ENCODE assay signal across 19 cellular contexts in genomic region chr5:178595145-178595544, GRCh38. TPM values are rescaled to one million over a fixed set of nuclear protein-coding genes. Genes with fewer than 3 reads are reported as not detected.
DNase-seq lines count a peak whose midpoint lies in the region; TF ChIP-seq lines count a peak whose summit lies in the region.
"Had no signal": no experiment of that assay in that cellular context is flagged by ENCODE, and none has a peak within 500 bp of the region (broad histone marks: within the 10 kb centered on the region; RNA-seq: fewer than 3 reads in every experiment).

No MANE protein-coding gene starts in this region.

- DNase-seq in LHCN-M2 (ENCODE audit: low read depth) (peak; percentile 13), OCI-M1 (lab: John Stamatoyannopoulos, UW) (peak; percentile 13), endodermal cell (no peak), globus pallidus (ENCODE audit: low spot score) (no peak), NCI-H1092 treated with DMSO at 0.1 percent for 48 hours (lab: John Stamatoyannopoulos, UW) (no peak)
- DNase-seq in stimulated activated CD4-positive, alpha-beta T cell treated with anti-CD3 and anti-CD28 coated beads, Interleukin-2, amount 100 ng/mL, for 48 hours, result no peak
- DNase-seq: ACHN; BE2C; C1 segment of cervical spinal cord; CD4-positive, CD25-positive, alpha-beta regulatory T cell; CD8-positive, alpha-beta memory T cell; COR-L47; DMS 273 treated with DMSO at 0.1 percent for 48 hours; DMS53; DND-41; EL; GOT3; H7 had no signal

- H3K9me3 ChIP-seq in endodermal cell (ENCODE audit: control insufficient read depth, low read length), result peaks cover 48% of the 10 kb centered on the region
- H3K9me3 ChIP-seq: BE2C had no signal

- TF ChIP-seq CTCF in endodermal cell (conservative IDR thresholded peaks at IDR 0.05), result no peak

- H3K27ac Mint-ChIP-seq in endodermal cell, result no peak overlapping the region
- H3K27ac Mint-ChIP-seq: CD4-positive, CD25-positive, alpha-beta regulatory T cell had no signal

- no peak overlapping the region for H3K4me3 Mint-ChIP-seq in endodermal cell
- H3K4me3 Mint-ChIP-seq: CD4-positive, CD25-positive, alpha-beta regulatory T cell; CD8-positive, alpha-beta memory T cell had no signal

- H3K9me3 Mint-ChIP-seq in endodermal cell, result peaks cover 45% of the 10 kb centered on the region

- no peaks in the 10 kb centered on the region for H3K27me3 ChIP-seq in endodermal cell (ENCODE audit: control insufficient read depth, insufficient read depth, low read length, poor library complexity, severe bottlenecking)

- peaks cover 4% of the 10 kb centered on the region for H3K4me1 Mint-ChIP-seq in endodermal cell

- H3K27ac ChIP-seq in endodermal cell (ENCODE audit: low read depth, low read length), result no peak overlapping the region

- H3K27me3 Mint-ChIP-seq in endodermal cell (ENCODE audit: insufficient read depth), result peaks cover 5% of the 10 kb centered on the region

- H3K4me1 ChIP-seq in endodermal cell (ENCODE audit: control insufficient read depth, insufficient read depth, low read length), result no peaks in the 10 kb centered on the region
- H3K4me1 ChIP-seq: BE2C had no signal

- peak overlapping the region; percentile 5 for H3K4me3 ChIP-seq in endodermal cell (ENCODE audit: low read length)

- H3K36me3 Mint-ChIP-seq in endodermal cell (ENCODE audit: low read depth), result peaks cover 56% of the 10 kb centered on the region

- H3K36me3 ChIP-seq in endodermal cell (ENCODE audit: control insufficient read depth, insufficient read depth, low read length), result peaks cover 34% of the 10 kb centered on the region

- no peak overlapping the region for H3K9ac ChIP-seq in endodermal cell (ENCODE audit: extremely low read depth, low read length, poor library complexity, severe bottlenecking)

RNA-seq across cellular contexts. Expression of gene COL23A1, which starts 5.0 kb away (rescaled TPM):
- not detected in 2 replicates for total RNA-seq in LHCN-M2 (2014; rRNA removed)
- polyA plus RNA-seq in LHCN-M2 (2012), result not detected
- 10 to 100 TPM; 50.2 to 71.3 TPM for total RNA-seq in endodermal cell
- polyA plus RNA-seq in endodermal cell (2013, experiment 1 of 2), result 11.1 TPM
- 11.1 TPM for polyA plus RNA-seq in endodermal cell (2013, experiment 2 of 2)
- total RNA-seq: CD4-positive, CD25-positive, alpha-beta regulatory T cell; G401 had no signal
- polyA plus RNA-seq: CD4-positive, CD25-positive, alpha-beta regulatory T cell; CD8-positive, alpha-beta memory T cell had no signal

RNA-seq across cellular contexts. Expression of gene CLK4, which starts 31.7 kb away (rescaled TPM):
- total RNA-seq in LHCN-M2 (2014; rRNA removed), result 9.4 and 13.3 TPM in 2 replicates
- polyA plus RNA-seq in LHCN-M2 (2012), result 4.4 TPM
- total RNA-seq in endodermal cell, result 10 to 100 TPM; 14.9 to 19.4 TPM
- 19.0 TPM for polyA plus RNA-seq in endodermal cell (2013, experiment 1 of 2)
- 18.7 TPM for polyA plus RNA-seq in endodermal cell (2013, experiment 2 of 2)

Comparison
In these comparisons a context has a peak if more than half of its experiments do, and no peak if none do; other contexts are left out.
1. DNase-seq: peak in LHCN-M2 (single experiment) and OCI-M1 (single experiment); none in endodermal cell (single experiment), globus pallidus (single experiment), NCI-H1092 treated with DMSO at 0.1 percent for 48 hours (single experiment) and stimulated activated CD4-positive, alpha-beta T cell treated with anti-CD3 and anti-CD28 coated beads, Interleukin-2, amount 100 ng/mL, for 48 hours (0 of 2).
2. RNA of gene COL23A1, which starts 5.0 kb away (total RNA-seq): 50.2 to 71.3 TPM in endodermal cell; not detected in LHCN-M2; every median in the first group is over 10 times any median in the second.